Comparison of ENCODE assay signal across 24 cellular contexts in genomic region chr7:132866551-132866950, GRCh38.
A peak's percentile ranks its signal among the peaks of the same experiment; 100 is the strongest.
DNase-seq lines count a peak whose midpoint lies in the region; ATAC-seq, FAIRE-seq and TF ChIP-seq lines count a peak whose summit lies in the region.
"Had no signal": no experiment of that assay in that cellular context is flagged by ENCODE, and none has a peak within 500 bp of the region (broad histone marks: within the 10 kb centered on the region; RNA-seq: fewer than 3 reads in every experiment).

No MANE protein-coding gene starts in this region.

- H3K9me3 ChIP-seq in A549 (no peaks in the 10 kb centered on the region), cardiac muscle cell (ENCODE audit: low read depth) (no peaks in the 10 kb centered on the region), left lung (no peaks in the 10 kb centered on the region), esophagus muscularis mucosa (no peaks in the 10 kb centered on the region)
- H3K9me3 ChIP-seq: Caco-2 had no signal

- H3K27me3 ChIP-seq in cardiac muscle cell = no peaks in the 10 kb centered on the region
- H3K27me3 ChIP-seq in left lung = no peaks in the 10 kb centered on the region
- no peaks in the 10 kb centered on the region for H3K27me3 ChIP-seq in esophagus muscularis mucosa

- DNase-seq in A549 (ENCODE audit: low read depth in 1 of 2, low spot score in 1 of 2) (no peak), HFFc6 (no peak), cardiac muscle cell (ENCODE audit: low read depth in 1 of 2, low spot score in 1 of 2) (no peak), left lung (no peak), RKO (ENCODE audit: low spot score) (no peak), esophagus muscularis mucosa (ENCODE audit: extremely low spot score) (no peak)
- no peak for DNase-seq in activated CD4-positive, alpha-beta T cell treated with anti-CD3 and anti-CD28 coated beads, Interleukin-2, amount 50 U/mL, for 48 hours
- DNase-seq: C1 segment of cervical spinal cord; Caco-2; CD8-positive, alpha-beta T cell; DMS79; GF-D8; NCI-H1048; NCI-H1417; NCI-H1694; NCI-H2081 treated with DMSO at 0.1 percent for 48 hours; NCI-H446; NCI-H526; NCI-H82; SIG-M5 had no signal

- peak; percentile 13 for FAIRE-seq in A549 (lab: Jason Lieb, UNC)
- FAIRE-seq: GM12891 had no signal

- H3K4me3 Mint-ChIP-seq in HFFc6 = peak overlapping the region; percentile 66
- H3K4me3 Mint-ChIP-seq: CD8-positive, alpha-beta T cell had no signal

- no peak overlapping the region for H3K4me2 ChIP-seq in A549

- H3K27ac ChIP-seq in A549 = no peak overlapping the region
- H3K27ac ChIP-seq in cardiac muscle cell = peak overlapping the region; percentile 34
- H3K27ac ChIP-seq in left lung = peak overlapping the region; percentile 55 to 69
- H3K27ac ChIP-seq in esophagus muscularis mucosa (replicated peaks in 1 of 4) = no peak overlapping the region
- H3K27ac ChIP-seq: RWPE1, SK-N-MC had no signal

- POLR2A ChIA-PET in A549 (lab: Yijun Ruan, JAX) = no interaction called here

- peak overlapping the region; percentile 92 for H3K27ac Mint-ChIP-seq in HFFc6
- H3K27ac Mint-ChIP-seq: CD8-positive, alpha-beta T cell had no signal

- TF ChIP-seq CTCF in A549 (IDR thresholded peaks at IDR 0.05) = no peak
- TF ChIP-seq CTCF in HFFc6 (IDR thresholded peaks at IDR 0.05) = no peak
- TF ChIP-seq CTCF in cardiac muscle cell (IDR thresholded peaks at IDR 0.05; ENCODE audit: low read depth, low read length) = no peak
- no peak for TF ChIP-seq CTCF in left lung (IDR thresholded peaks at IDR 0.05)
- TF ChIP-seq CTCF in esophagus muscularis mucosa (IDR thresholded peaks at IDR 0.05) = no peak

- no peaks in the 10 kb centered on the region for H3K36me3 ChIP-seq in cardiac muscle cell
- H3K36me3 ChIP-seq in left lung = no peaks in the 10 kb centered on the region
- no peaks in the 10 kb centered on the region for H3K36me3 ChIP-seq in esophagus muscularis mucosa

- no peaks in the 10 kb centered on the region for H3K4me1 ChIP-seq in A549
- H3K4me1 ChIP-seq in cardiac muscle cell (ENCODE audit: low read depth) = peaks cover 6% of the 10 kb centered on the region
- H3K4me1 ChIP-seq in left lung = peaks cover 0 to 4% of the 10 kb centered on the region in 2 donors
- H3K4me1 ChIP-seq in esophagus muscularis mucosa = peaks cover 3 to 22% (median 13%) of the 10 kb centered on the region in 4 donors
- H3K4me1 ChIP-seq: Caco-2 had no signal

- peaks cover 16% of the 10 kb centered on the region for H3K36me3 Mint-ChIP-seq in HFFc6 (ENCODE audit: low read depth)

- intact Hi-C loops in left lung (cut with DNase I) = no loop called here
- intact Hi-C loops in esophagus muscularis mucosa (cut with DNase I) = no loop called here

- H3K4me1 Mint-ChIP-seq in HFFc6 (ENCODE audit: low read depth) = peaks cover 36% of the 10 kb centered on the region

- no peaks in the 10 kb centered on the region for H3K9me3 Mint-ChIP-seq in HFFc6
- H3K9me3 Mint-ChIP-seq: CD8-positive, alpha-beta T cell had no signal

- TF ChIP-seq EP300 in A549 (IDR thresholded peaks at IDR 0.05) (no peak), esophagus muscularis mucosa (IDR thresholded peaks at IDR 0.05) (no peak)

- H3K27me3 Mint-ChIP-seq in HFFc6 (ENCODE audit: insufficient read depth) = no peaks in the 10 kb centered on the region

- H3K4me3 ChIP-seq in A549 = no peak overlapping the region
- no peak overlapping the region for H3K4me3 ChIP-seq in cardiac muscle cell
- no peak overlapping the region for H3K4me3 ChIP-seq in left lung
- H3K4me3 ChIP-seq in esophagus muscularis mucosa = no peak overlapping the region
- H3K4me3 ChIP-seq: SK-N-MC had no signal

- CTCF ChIA-PET in A549 (lab: Yijun Ruan, JAX) = no interaction called here

- ATAC-seq in A549 = no peak
- no peak for ATAC-seq in left lung
- ATAC-seq: CD8-positive, alpha-beta T cell; HCT116 had no signal

- no peak for TF ChIP-seq RAD21 in A549 (conservative IDR thresholded peaks at IDR 0.05 in 1 of 2, IDR thresholded peaks at IDR 0.05 in 1 of 2)

- 90% methylated on average over 1 of the region's 1 CpG for WGBS in A549 (ENCODE audit: missing lambda C conversion rate)
- WGBS in esophagus muscularis mucosa = 100% methylated on average over 1 of the region's 1 CpG

- no peak for TF ChIP-seq POLR2A in A549 (IDR thresholded peaks at IDR 0.05; ENCODE audit: low read length)
- no peak for TF ChIP-seq POLR2A in esophagus muscularis mucosa (IDR thresholded peaks at IDR 0.05; ENCODE audit: low read depth)

TF ChIP-seq in A549, 52 proteins besides CTCF, POLR2A, EP300 and RAD21:
- TF ChIP-seq ATOH8 (CRISPR knock-in tag; IDR thresholded peaks at IDR 0.05; ENCODE audit: low read depth) (no peak), BCL3 (IDR thresholded peaks at IDR 0.05) (no peak), MAX (IDR thresholded peaks at IDR 0.05) (no peak), TP53 (CRISPR knock-in tag; IDR thresholded peaks at IDR 0.05) (no peak), E2F6 (IDR thresholded peaks at IDR 0.05; ENCODE audit: borderline replicate concordance, low read depth) (no peak), CBX2 (IDR thresholded peaks at IDR 0.05; ENCODE audit: borderline replicate concordance, low read depth) (no peak), CHD4 (IDR thresholded peaks at IDR 0.05; ENCODE audit: borderline replicate concordance) (no peak), ZNF302 (CRISPR knock-in tag; IDR thresholded peaks at IDR 0.05) (no peak), FOSL2 (IDR thresholded peaks at IDR 0.05) (no peak), FOSL2 (CRISPR knock-in tag; IDR thresholded peaks at IDR 0.05) (no peak), NPAS2 (CRISPR knock-in tag; IDR thresholded peaks at IDR 0.05; ENCODE audit: borderline replicate concordance) (no peak), POLR2AphosphoS2 (conservative IDR thresholded peaks at IDR 0.05; ENCODE audit: low read length) (no peak), NFE2L2 (conservative IDR thresholded peaks at IDR 0.05; ENCODE audit: low read length) (no peak), KDM5A (IDR thresholded peaks at IDR 0.05) (no peak), CEBPB (IDR thresholded peaks at IDR 0.05) (no peak), USF2 (IDR thresholded peaks at IDR 0.05) (no peak), ZSCAN20 (CRISPR knock-in tag; IDR thresholded peaks at IDR 0.05) (no peak), FOXS1 (CRISPR knock-in tag; IDR thresholded peaks at IDR 0.05) (no peak)

Comparison
In these comparisons a context has a peak if more than half of its experiments do, and no peak if none do; other contexts are left out.
1. H3K27ac ChIP-seq: peak in cardiac muscle cell (single experiment) and left lung (2 of 2); none in A549 (0 of 2) and esophagus muscularis mucosa (0 of 4).